In genomic region chr9:94985649-94986048, GRCh38 we compare ENCODE assay signal across 1 cellular context.
TF ChIP-seq lines count a peak whose summit lies in the region.

No MANE protein-coding gene starts in this region.

TF ChIP-seq in K562, 482 proteins besides CTCF, POLR2A, EP300 and RAD21 (continued from another document):
- TF ChIP-seq PBX2 (CRISPR knock-in tag; IDR thresholded peaks at IDR 0.05; ENCODE audit: low read depth), result no peak
- TF ChIP-seq PBX2 (tag; conservative IDR thresholded peaks at IDR 0.05; ENCODE audit: low read depth), result no peak
- TF ChIP-seq MAZ (CRISPR knock-in tag; conservative IDR thresholded peaks at IDR 0.05 in 1 of 2, IDR thresholded peaks at IDR 0.05 in 1 of 2), result peak in 1 of 2 experiments; percentile 46; a peak in 1 of 4 replicates
- TF ChIP-seq ZBTB40 (IDR thresholded peaks at IDR 0.05), result no peak
- no peak for TF ChIP-seq ZBTB40 (CRISPR knock-in tag; IDR thresholded peaks at IDR 0.05)
- no peak for TF ChIP-seq ZBTB34 (CRISPR knock-in tag; IDR thresholded peaks at IDR 0.05)
- no peak for TF ChIP-seq SIX5 (IDR thresholded peaks at IDR 0.05; ENCODE audit: borderline replicate concordance in 1 of 2, insufficient read depth in 1 of 2, low read depth in 1 of 2, low read length in 2 of 2)
- no peak for TF ChIP-seq MECOM (CRISPR knock-in tag; IDR thresholded peaks at IDR 0.05)
- TF ChIP-seq MYC (IDR thresholded peaks at IDR 0.05; ENCODE audit: low read depth, low read length), result 0 out of 2 replicates have a peak, but pooled peaks have one; percentile 11
- no peak for TF ChIP-seq MYC (CRISPR knock-in tag; IDR thresholded peaks at IDR 0.05; ENCODE audit: borderline replicate concordance, low read depth)
